8 cellular contexts compared by ENCODE assay signal in genomic region chr3:127590593-127591477, GRCh38. TPM values are rescaled to one million over a fixed set of nuclear protein-coding genes. Genes with fewer than 3 reads are reported as not detected.
DNase-seq lines count a peak whose midpoint lies in the region; ATAC-seq and TF ChIP-seq lines count a peak whose summit lies in the region.

Gene TPRA1 (minus strand): TSS chr3:127590733. CDS start chr3:127580146, 10,587 bp downstream.

- H3K27ac ChIP-seq in AG04450 (ENCODE audit: low read depth, low read length) (peak within 1 kb of the TSS; percentile 93), VCaP (peak within 1 kb of the TSS; percentile 92), breast epithelium (peak within 1 kb of the TSS; percentile 92 to 97), iPS-20b (ENCODE audit: low read length) (peak within 1 kb of the TSS; percentile 38), skin epidermis (peak within 1 kb of the TSS; percentile 78 to 97 (median 92))

- DNase-seq in AG04450 (ENCODE audit: low read depth, low spot score) (peak; percentile 91), NCI-H2171 treated with DMSO at 0.1 percent for 48 hours (lab: John Stamatoyannopoulos, UW) (peak; percentile 100), breast epithelium (ENCODE audit: low spot score in 2 of 2) (peak; percentile 78 to 94)

- POLR2A ChIA-PET in AG04450 (lab: Yijun Ruan, JAX), result interaction anchor here (0.6 to 1.2 kb wide), 10 partner anchors 14 to 580 kb away, joined by 3 to 7 read pairs (median 4); partner anchors contain the start of gene SEC61A1

- intact Hi-C loops in breast epithelium (cut with DNase I; ENCODE audit: low total_unique reads), result no loop called here

- H3K4me1 ChIP-seq in breast epithelium, result peaks cover 14% of the 10 kb centered on the region in 2 donors
- peaks cover 11% of the 10 kb centered on the region; the same call in 1 of the 2 replicates for H3K4me1 ChIP-seq in iPS-20b (ENCODE audit: insufficient read depth, low read length)

- H3K27me3 ChIP-seq in AG04450 (ENCODE audit: control insufficient read depth, insufficient read depth, low read length) (no peaks in the 10 kb centered on the region), breast epithelium (no peaks in the 10 kb centered on the region), iPS-20b (ENCODE audit: insufficient read depth, low read length) (peaks cover 18% of the 10 kb centered on the region; the same call in 1 of the 2 replicates)

- peak within 1 kb of the TSS; percentile 81 for H3K4me3 ChIP-seq in AG04450 (ENCODE audit: low read depth, low read length)
- peak within 1 kb of the TSS; percentile 90 to 98 (median 94) for H3K4me3 ChIP-seq in breast epithelium
- H3K4me3 ChIP-seq in iPS-20b (ENCODE audit: low read length), result peak within 1 kb of the TSS; percentile 77
- peak within 1 kb of the TSS; percentile 62 to 100 (median 93) for H3K4me3 ChIP-seq in skin epidermis

- TF ChIP-seq CTCF in AG04450 (IDR thresholded peaks at IDR 0.05; ENCODE audit: low read depth, low read length) (no peak), VCaP (conservative IDR thresholded peaks at IDR 0.05) (peak; percentile 63), breast epithelium (IDR thresholded peaks at IDR 0.05) (no peak)

- H3K9ac ChIP-seq in iPS-20b (ENCODE audit: low read depth, low read length), result peak within 1 kb of the TSS; percentile 75

- ATAC-seq in GM18868 (IDR thresholded peaks at IDR 0.05; ENCODE audit: unreplicated experiment) (peak; percentile 73), HG03108 (IDR thresholded peaks at IDR 0.05; ENCODE audit: unreplicated experiment) (peak; percentile 59)

- no peak for TF ChIP-seq POLR2A in breast epithelium (IDR thresholded peaks at IDR 0.05)

- CTCF ChIA-PET in AG04450 (lab: Charles Lee), result interaction anchor here (5.4 kb wide), 1 partner anchor 17 kb away, joined by 67 read pairs; no protein-coding TSS in a partner anchor

- H3K36me3 ChIP-seq in breast epithelium (no peaks in the 10 kb centered on the region), iPS-20b (ENCODE audit: insufficient read depth, low read depth, low read length) (no peaks in the 10 kb centered on the region)

- H3K9me3 ChIP-seq in AG04450 (ENCODE audit: control insufficient read depth, insufficient read depth, low read length) (no peaks in the 10 kb centered on the region), breast epithelium (no peaks in the 10 kb centered on the region), iPS-20b (ENCODE audit: insufficient read depth, low read depth, low read length) (no peaks in the 10 kb centered on the region)

RNA-seq across cellular contexts. Expression of gene TPRA1, which starts in this region (rescaled TPM):
- polyA plus RNA-seq in AG04450 (2011; rRNA removed), result 20.6 and 29.7 TPM in 2 replicates
- 38.0 and 48.8 TPM in 2 replicates for polyA minus RNA-seq in AG04450 (2011; rRNA and poly(A)+ RNA removed)
- 10 to 100 TPM; 32.1 to 49.0 (median 39.8) TPM for total RNA-seq in breast epithelium

Comparison
In these comparisons a context has a peak if more than half of its experiments do, and no peak if none do; other contexts are left out.
1. Peak in every context shown above with its lines: DNase-seq, ATAC-seq, H3K4me3 ChIP-seq and H3K27ac ChIP-seq.
2. H3K27ac ChIP-seq: peak in every context shown above with its lines; median percentile 94 in breast epithelium; 93 in AG04450; 92 in VCaP; 92 in skin epidermis; 38 in iPS-20b.